1 cellular context compared by ENCODE assay signal in genomic region chr3:182400838-182401237, GRCh38.
TF ChIP-seq lines count a peak whose summit lies in the region.

No MANE protein-coding gene starts in this region.

TF ChIP-seq in WTC11, 78 proteins besides CTCF, POLR2A, EP300 and RAD21 (continued from another document):
- TF ChIP-seq CDX4 (CRISPR knock-in tag; IDR thresholded peaks at IDR 0.05; ENCODE audit: borderline replicate concordance) (no peak), MYBL2 (CRISPR knock-in tag; IDR thresholded peaks at IDR 0.05) (no peak), ESRRA (CRISPR knock-in tag; IDR thresholded peaks at IDR 0.05; ENCODE audit: borderline replicate concordance) (no peak), NR3C1 (CRISPR knock-in tag; conservative IDR thresholded peaks at IDR 0.05; ENCODE audit: low read depth) (no peak), RELA (CRISPR knock-in tag; IDR thresholded peaks at IDR 0.05; ENCODE audit: borderline replicate concordance) (no peak), ATF3 (CRISPR knock-in tag; conservative IDR thresholded peaks at IDR 0.05) (no peak), ZNF138 (CRISPR knock-in tag; conservative IDR thresholded peaks at IDR 0.05) (no peak), GABPB1 (CRISPR knock-in tag; IDR thresholded peaks at IDR 0.05) (no peak)
